Comparison of ENCODE assay signal across 1 cellular context in the genomic region with DNA sequence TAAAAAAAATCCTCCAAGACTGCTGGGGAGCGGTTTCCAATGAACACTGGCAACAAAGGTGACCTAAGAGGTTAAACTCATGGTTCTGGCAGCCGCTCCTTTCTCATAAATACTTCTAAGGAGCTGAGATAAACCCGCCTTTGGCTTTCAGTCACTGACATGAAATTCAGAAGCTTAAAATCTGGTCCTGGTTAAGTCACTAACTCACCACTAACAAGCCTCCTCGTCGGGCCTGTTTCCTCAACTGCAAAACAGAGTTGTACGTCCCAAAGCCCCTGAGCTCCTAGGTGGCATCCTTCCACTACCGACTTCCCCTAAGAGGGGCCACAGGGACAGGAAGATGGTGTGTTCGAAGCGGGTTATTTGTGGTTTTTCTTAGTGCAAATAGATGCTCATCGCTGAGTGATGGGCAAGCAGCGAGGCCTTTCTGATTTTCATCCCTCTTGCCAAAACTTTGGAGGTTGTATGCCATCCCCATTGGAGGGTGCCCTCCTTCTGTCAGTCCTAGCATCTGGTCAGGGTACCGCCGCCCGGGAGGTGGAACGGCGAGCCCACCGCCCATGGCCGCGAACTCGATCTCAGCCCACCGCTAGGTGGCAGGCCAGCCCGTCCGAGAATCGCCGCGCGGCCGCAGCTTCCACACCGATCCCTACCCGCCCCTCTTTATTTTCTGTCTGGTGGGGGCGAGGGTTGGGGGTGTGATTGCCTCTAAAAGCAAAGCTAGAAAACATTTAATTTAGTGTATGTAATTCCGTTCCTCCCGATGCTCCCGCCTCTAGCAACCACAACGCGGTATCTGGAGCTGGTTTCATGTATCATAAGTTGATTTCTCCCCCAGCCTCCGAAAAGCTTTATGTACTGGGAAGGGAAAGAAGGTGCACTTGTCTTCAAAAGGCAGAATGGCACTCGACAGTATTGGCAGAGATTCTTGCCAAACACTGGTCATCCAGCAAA.
TF ChIP-seq lines count a peak whose summit lies in the region.

No MANE protein-coding gene starts in this region.

TF ChIP-seq in HepG2, 621 proteins besides CTCF, POLR2A, EP300 and RAD21 (continues in another document):
- TF ChIP-seq DMAP1 (CRISPR knock-in tag; IDR thresholded peaks at IDR 0.05) (peak; percentile 25; the same call in 1 of the 2 replicates), BCL6 (CRISPR knock-in tag; IDR thresholded peaks at IDR 0.05) (peak; percentile 58), ZNF562 (CRISPR knock-in tag; IDR thresholded peaks at IDR 0.05; ENCODE audit: borderline replicate concordance) (no peak), RNF2 (conservative IDR thresholded peaks at IDR 0.05; ENCODE audit: low read depth) (no peak), RARG (CRISPR knock-in tag; IDR thresholded peaks at IDR 0.05; ENCODE audit: low read depth) (no peak), U2AF1 (optimal IDR thresholded peaks at IDR 0.05; ENCODE audit: low read depth, low read length) (peak; percentile 28), ZNF367 (CRISPR knock-in tag; IDR thresholded peaks at IDR 0.05; ENCODE audit: borderline replicate concordance) (no peak), GZF1 (CRISPR knock-in tag; IDR thresholded peaks at IDR 0.05) (0 out of 2 replicates have a peak, but pooled peaks have one; percentile 55), ZBTB7B (CRISPR knock-in tag; IDR thresholded peaks at IDR 0.05) (peak; percentile 79), ZNF605 (CRISPR knock-in tag; IDR thresholded peaks at IDR 0.05) (0 out of 2 replicates have a peak, but pooled peaks have one; percentile 6), NR2F1 (CRISPR knock-in tag; IDR thresholded peaks at IDR 0.05) (no peak), HNRNPH1 (optimal IDR thresholded peaks at IDR 0.05; ENCODE audit: low read depth, low read length) (no peak), ZNF501 (CRISPR knock-in tag; IDR thresholded peaks at IDR 0.05) (peak; percentile 77), ZFP91 (CRISPR knock-in tag; IDR thresholded peaks at IDR 0.05; ENCODE audit: borderline replicate concordance) (peak; percentile 17; the same call in 1 of the 2 replicates), HOXA3 (CRISPR knock-in tag; IDR thresholded peaks at IDR 0.05) (no peak; the same call in 1 of the 2 replicates), KLF11 (CRISPR knock-in tag; IDR thresholded peaks at IDR 0.05) (0 out of 2 replicates have a peak, but pooled peaks have one; percentile 2), PATZ1 (CRISPR knock-in tag; IDR thresholded peaks at IDR 0.05) (peak; percentile 94), GATAD2A (CRISPR knock-in tag; IDR thresholded peaks at IDR 0.05) (peak; percentile 61), ZFYVE20 (CRISPR knock-in tag; IDR thresholded peaks at IDR 0.05; ENCODE audit: borderline replicate concordance, low read depth) (0 out of 2 replicates have a peak, but pooled peaks have one; percentile 67), RORA (CRISPR knock-in tag; IDR thresholded peaks at IDR 0.05) (no peak), ZNF768 (CRISPR knock-in tag; IDR thresholded peaks at IDR 0.05) (peak; percentile 23; the same call in 1 of the 2 replicates), POLR2AphosphoS2 (IDR thresholded peaks at IDR 0.05; ENCODE audit: low read depth, low read length) (no peak), ARNT (IDR thresholded peaks at IDR 0.05) (no peak), ZNF441 (CRISPR knock-in tag; IDR thresholded peaks at IDR 0.05; ENCODE audit: borderline replicate concordance) (0 out of 2 replicates have a peak, but pooled peaks have one; percentile 9), PHF5A (CRISPR knock-in tag; IDR thresholded peaks at IDR 0.05; ENCODE audit: low read depth, unreplicated experiment) (peak; percentile 14), RXRA (CRISPR knock-in tag; IDR thresholded peaks at IDR 0.05) (peak; percentile 37; the same call in 1 of the 2 replicates), KLF12 (CRISPR knock-in tag; IDR thresholded peaks at IDR 0.05; ENCODE audit: borderline replicate concordance) (0 out of 2 replicates have a peak, but pooled peaks have one; percentile 55), EZH2 (conservative IDR thresholded peaks at IDR 0.05; ENCODE audit: low read depth, low read length) (no peak), MAZ (IDR thresholded peaks at IDR 0.05; ENCODE audit: borderline replicate concordance, low read depth, low read length) (peak; percentile 50; the same call in 1 of the 2 replicates), MAZ (CRISPR knock-in tag; IDR thresholded peaks at IDR 0.05; ENCODE audit: low read depth) (0 out of 2 replicates have a peak, but pooled peaks have one; percentile 19), KLF16 (CRISPR knock-in tag; IDR thresholded peaks at IDR 0.05) (0 out of 4 replicates have a peak, but pooled peaks of 1 of the 2 experiments have one; percentile 21), ZNF800 (CRISPR knock-in tag; IDR thresholded peaks at IDR 0.05) (0 out of 2 replicates have a peak, but pooled peaks have one; percentile 39), ATF3 (CRISPR knock-in tag; IDR thresholded peaks at IDR 0.05) (0 out of 2 replicates have a peak, but pooled peaks have one; percentile 7), XRCC5 (optimal IDR thresholded peaks at IDR 0.05; ENCODE audit: low read length) (peak; percentile 75), KDM3A (CRISPR knock-in tag; IDR thresholded peaks at IDR 0.05; ENCODE audit: low read depth) (peak; percentile 85; the same call in 1 of the 2 replicates), SIN3A (IDR thresholded peaks at IDR 0.05; ENCODE audit: borderline replicate concordance, low read depth, low read length) (peak; percentile 69; the same call in 1 of the 2 replicates)
- TF ChIP-seq, protein P1, sequence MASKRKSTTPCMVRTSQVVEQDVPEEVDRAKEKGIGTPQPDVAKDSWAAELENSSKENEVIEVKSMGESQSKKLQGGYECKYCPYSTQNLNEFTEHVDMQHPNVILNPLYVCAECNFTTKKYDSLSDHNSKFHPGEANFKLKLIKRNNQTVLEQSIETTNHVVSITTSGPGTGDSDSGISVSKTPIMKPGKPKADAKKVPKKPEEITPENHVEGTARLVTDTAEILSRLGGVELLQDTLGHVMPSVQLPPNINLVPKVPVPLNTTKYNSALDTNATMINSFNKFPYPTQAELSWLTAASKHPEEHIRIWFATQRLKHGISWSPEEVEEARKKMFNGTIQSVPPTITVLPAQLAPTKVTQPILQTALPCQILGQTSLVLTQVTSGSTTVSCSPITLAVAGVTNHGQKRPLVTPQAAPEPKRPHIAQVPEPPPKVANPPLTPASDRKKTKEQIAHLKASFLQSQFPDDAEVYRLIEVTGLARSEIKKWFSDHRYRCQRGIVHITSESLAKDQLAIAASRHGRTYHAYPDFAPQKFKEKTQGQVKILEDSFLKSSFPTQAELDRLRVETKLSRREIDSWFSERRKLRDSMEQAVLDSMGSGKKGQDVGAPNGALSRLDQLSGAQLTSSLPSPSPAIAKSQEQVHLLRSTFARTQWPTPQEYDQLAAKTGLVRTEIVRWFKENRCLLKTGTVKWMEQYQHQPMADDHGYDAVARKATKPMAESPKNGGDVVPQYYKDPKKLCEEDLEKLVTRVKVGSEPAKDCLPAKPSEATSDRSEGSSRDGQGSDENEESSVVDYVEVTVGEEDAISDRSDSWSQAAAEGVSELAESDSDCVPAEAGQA (IDR thresholded peaks at IDR 0.05; ENCODE audit: low read depth): no peak
- TF ChIP-seq, protein P1 (CRISPR knock-in tag; IDR thresholded peaks at IDR 0.05; ENCODE audit: borderline replicate concordance): 0 out of 2 replicates have a peak, but pooled peaks have one; percentile 22
